17 cellular contexts compared by ENCODE assay signal in the genomic region with DNA sequence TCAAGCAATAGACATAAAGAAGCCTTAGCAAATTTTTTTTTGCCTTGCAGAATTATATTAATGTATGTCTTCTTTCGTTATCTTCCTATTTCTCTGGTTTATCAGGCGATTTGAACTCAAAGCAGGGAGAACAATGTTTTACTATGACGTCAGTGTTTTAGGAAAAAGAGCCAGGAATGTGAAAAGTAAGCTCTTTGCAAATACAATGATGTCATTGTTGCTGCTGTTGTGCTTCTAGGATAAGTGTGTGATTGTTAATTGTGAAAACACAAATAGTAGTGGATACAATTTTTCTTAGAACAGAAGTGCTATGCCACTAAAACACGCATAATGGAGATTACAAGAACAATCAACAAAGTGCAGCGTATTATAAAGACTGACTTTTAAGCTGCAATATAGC. TPM values are rescaled to one million over a fixed set of nuclear protein-coding genes. Genes with fewer than 3 reads are reported as not detected.
DNase-seq lines count a peak whose midpoint lies in the region; ATAC-seq and TF ChIP-seq lines count a peak whose summit lies in the region.
"Had no signal": no experiment of that assay in that cellular context is flagged by ENCODE, and none has a peak within 500 bp of the region (broad histone marks: within the 10 kb centered on the region; RNA-seq: fewer than 3 reads in every experiment).

No MANE protein-coding gene starts in this region.

- peak; percentile 39 for DNase-seq in NCI-H748 (lab: John Stamatoyannopoulos, UW; ENCODE audit: unreplicated experiment)
- DNase-seq in NCI-H748 treated with DMSO at 0.1 percent for 48 hours (lab: John Stamatoyannopoulos, UW) = no peak
- no peak for DNase-seq in dorsolateral prefrontal cortex
- DNase-seq in mesendoderm = peak; percentile 26
- DNase-seq in coronary artery (ENCODE audit: low spot score) = no peak
- DNase-seq in ovary = no peak
- DNase-seq in left colon = no peak
- DNase-seq: 8988T, GM23248, HCEC 1CT, NCI-H1105, NCI-H2081, NCI-H510A, NCI-H82, RPMI8226, SHP77 treated with DMSO at 0.1 percent for 48 hours had no signal

- no peaks in the 10 kb centered on the region for H3K27me3 ChIP-seq in dorsolateral prefrontal cortex
- H3K27me3 ChIP-seq in mesendoderm (ENCODE audit: insufficient read depth, low read length, poor library complexity) = no peaks in the 10 kb centered on the region
- no peaks in the 10 kb centered on the region for H3K27me3 ChIP-seq in ovary

- H3K36me3 ChIP-seq in mesendoderm (ENCODE audit: control insufficient read depth, insufficient read depth, low read length) (no peaks in the 10 kb centered on the region), ovary (no peaks in the 10 kb centered on the region)

- TF ChIP-seq CTCF in dorsolateral prefrontal cortex (IDR thresholded peaks at IDR 0.05 in 54 of 56, conservative IDR thresholded peaks at IDR 0.05 in 2 of 56; ENCODE audit: low read depth in 1 of 56, partially characterized antibody in 56 of 56) = peak in 4 of 56 donors; percentile 10 to 24 (median 16)
- TF ChIP-seq CTCF in coronary artery (IDR thresholded peaks at IDR 0.05) = no peak
- no peak for TF ChIP-seq CTCF in ovary (IDR thresholded peaks at IDR 0.05)

- H3K79me2 ChIP-seq in mesendoderm (ENCODE audit: control insufficient read depth, insufficient read depth, low read length) = no peaks in the 10 kb centered on the region

- H3K4me3 ChIP-seq in dorsolateral prefrontal cortex (peak overlapping the region in 3 of 59 donors; percentile 5 to 30 (median 19)), mesendoderm (ENCODE audit: low read length) (no peak overlapping the region), coronary artery (no peak overlapping the region), ovary (no peak overlapping the region)
- H3K4me3 ChIP-seq: GM23248 had no signal

- no peaks in the 10 kb centered on the region for H3K79me1 ChIP-seq in mesendoderm (ENCODE audit: low read length)

- no peak overlapping the region for H4K8ac ChIP-seq in mesendoderm (ENCODE audit: low read depth, low read length)

- TF ChIP-seq EP300 in ovary (IDR thresholded peaks at IDR 0.05) = no peak

- no peak overlapping the region for H3K18ac ChIP-seq in mesendoderm (ENCODE audit: low read length)

- H3K27ac ChIP-seq in dorsolateral prefrontal cortex (peak overlapping the region in 56 of 59 donors; percentile 9 to 97 (median 84)), mesendoderm (ENCODE audit: low read depth, low read length) (no peak overlapping the region), temporal lobe (ENCODE audit: low read depth, low read length) (peak overlapping the region; percentile 90), coronary artery (no peak overlapping the region), ovary (no peak overlapping the region)
- H3K27ac ChIP-seq: GM23248 had no signal

- ATAC-seq in left colon = no peak

- H3K23ac ChIP-seq in mesendoderm (ENCODE audit: low read length) = no peak overlapping the region

- H4K5ac ChIP-seq in mesendoderm (ENCODE audit: low read length) = no peak overlapping the region

- no peak overlapping the region for H3K9ac ChIP-seq in mesendoderm (ENCODE audit: low read length)
- H3K9ac ChIP-seq: GM23248 had no signal

- no CpG with 5 or more reads among the region's 5 CpGs for WGBS in mesendoderm (ENCODE audit: extremely low coverage, insufficient coverage, low lambda C conversion rate)
- 47 to 66% (median 60%) methylated on average over 5 of the region's 5 CpGs for WGBS in ovary, 3 donors

- H3K4me1 ChIP-seq in mesendoderm (ENCODE audit: control insufficient read depth, low read depth, low read length) (no peaks in the 10 kb centered on the region), ovary (ENCODE audit: insufficient read depth) (no peaks in the 10 kb centered on the region)

- no peak overlapping the region for H2BK5ac ChIP-seq in mesendoderm (ENCODE audit: low read length)

- no peak overlapping the region for H2BK120ac ChIP-seq in mesendoderm (ENCODE audit: low read depth, low read length)

- no peak overlapping the region for H3K56ac ChIP-seq in mesendoderm (ENCODE audit: low read length)

- no peak overlapping the region for H2AK5ac ChIP-seq in mesendoderm (ENCODE audit: low read length)

- no peaks in the 10 kb centered on the region for H3K9me3 ChIP-seq in ovary

- H3K4ac ChIP-seq in mesendoderm (ENCODE audit: low read depth, low read length) = no peak overlapping the region

- H2BK15ac ChIP-seq in mesendoderm (replicated peaks; ENCODE audit: low read depth) = no peak overlapping the region

- H3K4me2 ChIP-seq in mesendoderm (ENCODE audit: low read length) = no peak overlapping the region

- no peak for TF ChIP-seq POLR2A in ovary (IDR thresholded peaks at IDR 0.05)

- intact Hi-C loops in dorsolateral prefrontal cortex (cut with DNase I) (no loop called here), ovary (cut with DNase I) (no loop called here), left colon (cut with DNase I, micrococcal nuclease) (no loop called here)

RNA-seq across cellular contexts. Expression of a gene that starts 9.5 kb away (rescaled TPM):
- total RNA-seq in dorsolateral prefrontal cortex = 100 to 1,000 TPM in 10 of 120 experiments, 10 to 100 TPM in 110; 47.2 to 133 (median 80.3) TPM
- polyA plus RNA-seq in mesendoderm (2013, experiment 1 of 2) = 36.3 TPM
- 35.5 TPM for polyA plus RNA-seq in mesendoderm (2013, experiment 2 of 2)
- 88.8 TPM for total RNA-seq in temporal lobe
- total RNA-seq in ovary = 10 to 100 TPM; 35.4 to 60.9 (median 47.8) TPM
- polyA plus RNA-seq in ovary = 10 to 100 TPM; 18.3 to 22.0 TPM
- 10 to 100 TPM; 43.3 to 44.2 TPM for total RNA-seq in left colon

Comparison
In these comparisons a context has a peak if more than half of its experiments do, and no peak if none do; other contexts are left out.
1. DNase-seq: peak in NCI-H748 (single experiment) and mesendoderm (single experiment); none in NCI-H748 treated with DMSO at 0.1 percent for 48 hours (single experiment), dorsolateral prefrontal cortex (0 of 10), coronary artery (single experiment), ovary (0 of 5) and left colon (0 of 2).
2. H3K27ac ChIP-seq: peak in dorsolateral prefrontal cortex (56 of 59) and temporal lobe (single experiment); none in mesendoderm (single experiment), coronary artery (0 of 2) and ovary (0 of 2).